ENCODE assay signal across 8 cellular contexts in the genomic region with DNA sequence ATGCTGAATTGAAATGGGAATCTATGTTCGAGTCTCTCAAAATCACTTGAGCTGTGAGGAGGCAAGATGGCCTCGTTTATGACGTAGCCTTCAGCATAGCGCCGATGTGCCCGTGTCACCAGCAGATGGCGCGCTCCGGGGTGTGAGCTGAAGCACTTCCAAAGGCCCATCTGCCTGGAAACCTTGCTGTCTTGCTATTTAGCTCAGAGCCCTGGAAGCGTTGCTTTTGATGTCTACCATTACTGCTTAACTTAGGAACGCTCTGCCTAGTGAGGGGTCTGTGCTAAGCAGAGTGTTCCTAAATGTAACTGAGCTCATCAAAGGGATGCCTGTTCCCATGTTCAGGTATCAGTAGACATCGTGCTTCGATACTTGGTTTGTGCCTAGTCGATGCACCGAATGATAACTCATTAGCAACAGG.
DNase-seq lines count a peak whose midpoint lies in the region; ATAC-seq and TF ChIP-seq lines count a peak whose summit lies in the region.

No MANE protein-coding gene starts in this region.

- no peaks in the 10 kb centered on the region for H3K27me3 ChIP-seq in endodermal cell (ENCODE audit: control insufficient read depth, insufficient read depth, low read length, poor library complexity, severe bottlenecking)

- intact Hi-C loops in activated CD8-positive, alpha-beta T cell treated with anti-CD3 and anti-CD28 coated beads for 36 hours (cut with micrococcal nuclease): loop anchor here (5.0 kb wide), 2 partner anchors 113 to 543 kb away; no protein-coding TSS in a partner anchor

- H3K4me3 ChIP-seq in AG09309 (ENCODE audit: control insufficient read depth, low read depth, low read length) (no peak overlapping the region), endodermal cell (ENCODE audit: low read length) (no peak overlapping the region)

- peak; percentile 85 for TF ChIP-seq CTCF in AG09309 (IDR thresholded peaks at IDR 0.05; ENCODE audit: control insufficient read depth, insufficient read depth, low read depth, low read length, missing control alignments)
- TF ChIP-seq CTCF in activated CD8-positive, alpha-beta T cell treated with anti-CD3 and anti-CD28 coated beads for 36 hours (IDR thresholded peaks at IDR 0.05): peak; percentile 81
- peak; percentile 97 for TF ChIP-seq CTCF in endodermal cell (conservative IDR thresholded peaks at IDR 0.05)

- H3K4me1 ChIP-seq in endodermal cell (ENCODE audit: control insufficient read depth, insufficient read depth, low read length): no peaks in the 10 kb centered on the region

- H3K9me3 Mint-ChIP-seq in activated CD8-positive, alpha-beta T cell treated with anti-CD3 and anti-CD28 coated beads for 36 hours: no peaks in the 10 kb centered on the region
- no peaks in the 10 kb centered on the region for H3K9me3 Mint-ChIP-seq in endodermal cell

- no peak overlapping the region for H3K4me3 Mint-ChIP-seq in activated CD8-positive, alpha-beta T cell treated with anti-CD3 and anti-CD28 coated beads for 36 hours
- no peak overlapping the region for H3K4me3 Mint-ChIP-seq in endodermal cell

- CTCF ChIA-PET in activated CD8-positive, alpha-beta T cell treated with anti-CD3 and anti-CD28 coated beads for 36 hours (lab: Charles Lee): interaction anchor here (0.8 to 3.8 kb wide), 35 partner anchors 8 to 621 kb away, joined by 3 to 32 read pairs (median 4); no protein-coding TSS in a partner anchor

- peak; percentile 89 for ATAC-seq in GM18907 (IDR thresholded peaks at IDR 0.05; ENCODE audit: unreplicated experiment)
- ATAC-seq in HG03196 (IDR thresholded peaks at IDR 0.05; ENCODE audit: unreplicated experiment): peak; percentile 81
- ATAC-seq in activated CD8-positive, alpha-beta T cell treated with anti-CD3 and anti-CD28 coated beads for 36 hours: peak; percentile 89

- H3K27ac ChIP-seq in endodermal cell (ENCODE audit: low read depth, low read length): no peak overlapping the region

- H3K27ac Mint-ChIP-seq in activated CD8-positive, alpha-beta T cell treated with anti-CD3 and anti-CD28 coated beads for 36 hours: no peak overlapping the region
- H3K27ac Mint-ChIP-seq in endodermal cell: no peak overlapping the region

- peaks cover 6% of the 10 kb centered on the region for H3K27me3 Mint-ChIP-seq in activated CD8-positive, alpha-beta T cell treated with anti-CD3 and anti-CD28 coated beads for 36 hours
- H3K27me3 Mint-ChIP-seq in endodermal cell (ENCODE audit: insufficient read depth): peaks cover 55% of the 10 kb centered on the region

- H3K9me3 ChIP-seq in endodermal cell (ENCODE audit: control insufficient read depth, low read length): peaks cover 5% of the 10 kb centered on the region

- POLR2A ChIA-PET in activated CD8-positive, alpha-beta T cell treated with anti-CD3 and anti-CD28 coated beads for 36 hours (lab: Charles Lee): no interaction called here

- no peaks in the 10 kb centered on the region for H3K36me3 ChIP-seq in endodermal cell (ENCODE audit: control insufficient read depth, insufficient read depth, low read length)

- peak; percentile 10 for DNase-seq in AG09309 (ENCODE audit: low read depth)
- DNase-seq in NCI-H748 treated with DMSO at 0.1 percent for 48 hours (lab: John Stamatoyannopoulos, UW): peak; percentile 68
- peak; percentile 83 for DNase-seq in activated CD8-positive, alpha-beta T cell treated with anti-CD3 and anti-CD28 coated beads for 36 hours
- peak; percentile 97 for DNase-seq in endodermal cell
- DNase-seq in myocyte (ENCODE audit: low read depth): peak; percentile 81
- peak; percentile 14 to 18 for DNase-seq in stimulated activated CD8-positive, alpha-beta memory T cell treated with anti-CD3 and anti-CD28 coated beads, Interleukin-7, amount 100 ng/mL, for 4 hours (ENCODE audit: low read depth in 2 of 2)

- 26 to 36% methylated on average over 9 to 15 of the region's 15 CpGs for WGBS in endodermal cell (ENCODE audit: insufficient coverage in 1 of 2, insufficient read length in 1 of 2), 2 experiments

- H3K36me3 Mint-ChIP-seq in activated CD8-positive, alpha-beta T cell treated with anti-CD3 and anti-CD28 coated beads for 36 hours (ENCODE audit: low read depth): no peaks in the 10 kb centered on the region
- peaks cover 3% of the 10 kb centered on the region for H3K36me3 Mint-ChIP-seq in endodermal cell (ENCODE audit: low read depth)

- H3K4me1 Mint-ChIP-seq in activated CD8-positive, alpha-beta T cell treated with anti-CD3 and anti-CD28 coated beads for 36 hours (ENCODE audit: low read depth): no peaks in the 10 kb centered on the region
- no peaks in the 10 kb centered on the region for H3K4me1 Mint-ChIP-seq in endodermal cell

- H3K9ac ChIP-seq in endodermal cell (ENCODE audit: extremely low read depth, low read length, poor library complexity, severe bottlenecking): no peak overlapping the region

Comparison
In these comparisons a context has a peak if more than half of its experiments do, and no peak if none do; other contexts are left out.
1. DNase-seq: peak in every context shown above with its lines; median percentile 97 in endodermal cell; 83 in activated CD8-positive, alpha-beta T cell treated with anti-CD3 and anti-CD28 coated beads for 36 hours; 81 in myocyte; 68 in NCI-H748 treated with DMSO at 0.1 percent for 48 hours; 16 in stimulated activated CD8-positive, alpha-beta memory T cell treated with anti-CD3 and anti-CD28 coated beads, Interleukin-7, amount 100 ng/mL, for 4 hours; 10 in AG09309.